In genomic region chr7:3884543-3884942, GRCh38 we compare ENCODE assay signal across 18 cellular contexts.
A peak's percentile ranks its signal among the peaks of the same experiment; 100 is the strongest.
DNase-seq lines count a peak whose midpoint lies in the region; ATAC-seq, FAIRE-seq and TF ChIP-seq lines count a peak whose summit lies in the region.
"Had no signal": no experiment of that assay in that cellular context is flagged by ENCODE, and none has a peak within 500 bp of the region (broad histone marks: within the 10 kb centered on the region; RNA-seq: fewer than 3 reads in every experiment).

No MANE protein-coding gene starts in this region.

- H3K36me3 ChIP-seq in left ventricle myocardium inferior: no peaks in the 10 kb centered on the region
- H3K36me3 ChIP-seq: BLaER1 had no signal

- ATAC-seq in Right ventricle myocardium superior (ENCODE audit: poor library complexity) (peak; percentile 41), GM21576 (IDR thresholded peaks at IDR 0.05; ENCODE audit: unreplicated experiment) (no peak)
- ATAC-seq: HCT116, HepG2 had no signal

- DNase-seq in Right ventricle myocardium superior (no peak), left ventricle myocardium inferior (no peak), NCI-H226 (peak; percentile 26), coronary artery (ENCODE audit: low spot score) (peak; percentile 19), urothelium cell line (ENCODE audit: low spot score) (no peak), DMS153 treated with DMSO at 0.1 percent for 48 hours (lab: John Stamatoyannopoulos, UW; ENCODE audit: unreplicated experiment) (no peak)
- DNase-seq: CD4-positive, alpha-beta memory T cell; DMS153; DMS79 treated with DMSO at 0.1 percent for 48 hours; GF-D8; GOT3; H7; HFFc6 had no signal

- no peaks in the 10 kb centered on the region for H3K27me3 ChIP-seq in left ventricle myocardium inferior (ENCODE audit: low read depth)
- H3K27me3 ChIP-seq: BLaER1 had no signal

- no peaks in the 10 kb centered on the region for H3K9me3 ChIP-seq in left ventricle myocardium inferior (replicated peaks)
- H3K9me3 ChIP-seq: BLaER1 had no signal

- H3K4me1 ChIP-seq in left ventricle myocardium inferior: no peaks in the 10 kb centered on the region
- H3K4me1 ChIP-seq: BLaER1 had no signal

- H3K27ac ChIP-seq in left ventricle myocardium inferior (replicated peaks) (no peak overlapping the region), coronary artery (no peak overlapping the region)
- H3K27ac ChIP-seq: 22Rv1, BLaER1 had no signal

- peak; percentile 20 for FAIRE-seq in urothelium cell line (lab: Jason Lieb, UNC)
- FAIRE-seq: HepG2 had no signal

- TF ChIP-seq CTCF in left ventricle myocardium inferior (IDR thresholded peaks at IDR 0.05; ENCODE audit: borderline replicate concordance): no peak
- no peak for TF ChIP-seq CTCF in coronary artery (IDR thresholded peaks at IDR 0.05)

- H3K4me3 ChIP-seq in left ventricle myocardium inferior (no peak overlapping the region), coronary artery (no peak overlapping the region)
- H3K4me3 ChIP-seq: BLaER1 had no signal

- intact Hi-C loops in Right ventricle myocardium superior (cut with DNase I): no loop called here
- intact Hi-C loops in left ventricle myocardium inferior (cut with micrococcal nuclease): no loop called here

Comparison
In these comparisons a context has a peak if more than half of its experiments do, and no peak if none do; other contexts are left out.
1. DNase-seq: peak in NCI-H226 (single experiment) and coronary artery (single experiment); none in Right ventricle myocardium superior (single experiment), left ventricle myocardium inferior (single experiment), urothelium cell line (single experiment) and DMS153 treated with DMSO at 0.1 percent for 48 hours (single experiment).